21 cellular contexts compared by ENCODE assay signal in genomic region chr2:173202570-173202969, GRCh38.
DNase-seq lines count a peak whose midpoint lies in the region; ATAC-seq and TF ChIP-seq lines count a peak whose summit lies in the region.
"Had no signal": no experiment of that assay in that cellular context is flagged by ENCODE, and none has a peak within 500 bp of the region (broad histone marks: within the 10 kb centered on the region; RNA-seq: fewer than 3 reads in every experiment).

No MANE protein-coding gene starts in this region.

- TF ChIP-seq POLR2A in testis (IDR thresholded peaks at IDR 0.05): no peak

- H3K9me3 ChIP-seq in right atrium auricular region (no peaks in the 10 kb centered on the region), right cardiac atrium (ENCODE audit: control insufficient read depth, low read length) (no peaks in the 10 kb centered on the region), psoas muscle (no peaks in the 10 kb centered on the region), testis (no peaks in the 10 kb centered on the region), SJCRH30 (replicated peaks) (no peaks in the 10 kb centered on the region)

- H3K27me3 ChIP-seq in right atrium auricular region (no peaks in the 10 kb centered on the region), right cardiac atrium (ENCODE audit: control insufficient read depth, insufficient read depth) (no peaks in the 10 kb centered on the region), psoas muscle (ENCODE audit: insufficient read depth in 3 of 3, low read length in 2 of 3) (no peaks in the 10 kb centered on the region), testis (no peaks in the 10 kb centered on the region), SJCRH30 (no peaks in the 10 kb centered on the region)

- H3K4me3 ChIP-seq in right atrium auricular region (no peak overlapping the region), right cardiac atrium (ENCODE audit: low read length) (no peak overlapping the region), psoas muscle (no peak overlapping the region), testis (no peak overlapping the region), SJCRH30 (no peak overlapping the region)
- H3K4me3 ChIP-seq: SK-N-MC had no signal

- TF ChIP-seq CTCF in right atrium auricular region (IDR thresholded peaks at IDR 0.05) (no peak), psoas muscle (IDR thresholded peaks at IDR 0.05) (no peak), testis (IDR thresholded peaks at IDR 0.05) (no peak)

- in situ Hi-C loops in G401 (cut with HindIII; ENCODE audit: low sequenced_read_pairs): no loop called here

- peak overlapping the region; percentile 17 to 26 for H3K27ac ChIP-seq in right atrium auricular region
- H3K27ac ChIP-seq in right cardiac atrium (ENCODE audit: low read length): no peak overlapping the region
- H3K27ac ChIP-seq in psoas muscle: peak overlapping the region; percentile 86
- H3K27ac ChIP-seq in testis: peak overlapping the region; percentile 26 to 54
- no peak overlapping the region for H3K27ac ChIP-seq in SJCRH30
- H3K27ac ChIP-seq: SK-N-MC had no signal

- intact Hi-C loops in right cardiac atrium (cut with DNase I): no loop called here
- intact Hi-C loops in psoas muscle (cut with DNase I): no loop called here
- intact Hi-C loops in testis (cut with DNase I; ENCODE audit: low total_unique reads): no loop called here

- H3K36me3 ChIP-seq in right atrium auricular region (peaks cover 13% of the 10 kb centered on the region), psoas muscle (ENCODE audit: insufficient read depth in 1 of 2, low read depth in 1 of 2) (peaks cover 0 to 48% of the 10 kb centered on the region in 2 donors), testis (ENCODE audit: low read depth, missing control alignments) (no peaks in the 10 kb centered on the region), SJCRH30 (peaks cover 3% of the 10 kb centered on the region; the same call in 1 of the 2 replicates)

- H3K4me1 ChIP-seq in right atrium auricular region (peaks cover 0 to 36% of the 10 kb centered on the region in 2 donors), right cardiac atrium (ENCODE audit: control insufficient read depth, insufficient read depth, low read length) (peaks cover 2% of the 10 kb centered on the region), psoas muscle (peaks cover 57% of the 10 kb centered on the region), testis (peaks cover 16% of the 10 kb centered on the region), SJCRH30 (no peaks in the 10 kb centered on the region; the same call in 1 of the 2 replicates)

- 56% methylated on average over 2 of the region's 2 CpGs for WGBS in right cardiac atrium
- WGBS in psoas muscle, 3 donors: 18 to 43% (median 34%) methylated on average over 2 of the region's 2 CpGs
- WGBS in testis, 2 donors: 32 to 44% methylated on average over 2 of the region's 2 CpGs

- DNase-seq in right atrium auricular region (ENCODE audit: low spot score): no peak
- no peak for DNase-seq in right cardiac atrium
- no peak for DNase-seq in psoas muscle
- no peak for DNase-seq in testis
- DNase-seq in G401 (ENCODE audit: low spot score): no peak
- DNase-seq in SJCRH30: no peak
- DNase-seq: AML-193; C1 segment of cervical spinal cord; CD8-positive, alpha-beta T cell; EL; H7; Kasumi-1; NCI-H1417; NCI-H1694 treated with DMSO at 0.1 percent for 48 hours; NCI-H2081 treated with DMSO at 0.1 percent for 48 hours; NCI-H446; NCI-H526; OCI-M1; SHP77 had no signal

- ATAC-seq in right cardiac atrium (no peak), psoas muscle (no peak), GM18861 (IDR thresholded peaks at IDR 0.05; ENCODE audit: unreplicated experiment) (no peak)
- ATAC-seq: CD8-positive, alpha-beta T cell had no signal

Comparison
In these comparisons a context has a peak if more than half of its experiments do, and no peak if none do; other contexts are left out.
1. H3K27ac ChIP-seq: peak in right atrium auricular region (2 of 2), psoas muscle (single experiment) and testis (2 of 2); none in right cardiac atrium (single experiment) and SJCRH30 (single experiment).